Comparison of ENCODE assay signal across 8 cellular contexts in the genomic region with DNA sequence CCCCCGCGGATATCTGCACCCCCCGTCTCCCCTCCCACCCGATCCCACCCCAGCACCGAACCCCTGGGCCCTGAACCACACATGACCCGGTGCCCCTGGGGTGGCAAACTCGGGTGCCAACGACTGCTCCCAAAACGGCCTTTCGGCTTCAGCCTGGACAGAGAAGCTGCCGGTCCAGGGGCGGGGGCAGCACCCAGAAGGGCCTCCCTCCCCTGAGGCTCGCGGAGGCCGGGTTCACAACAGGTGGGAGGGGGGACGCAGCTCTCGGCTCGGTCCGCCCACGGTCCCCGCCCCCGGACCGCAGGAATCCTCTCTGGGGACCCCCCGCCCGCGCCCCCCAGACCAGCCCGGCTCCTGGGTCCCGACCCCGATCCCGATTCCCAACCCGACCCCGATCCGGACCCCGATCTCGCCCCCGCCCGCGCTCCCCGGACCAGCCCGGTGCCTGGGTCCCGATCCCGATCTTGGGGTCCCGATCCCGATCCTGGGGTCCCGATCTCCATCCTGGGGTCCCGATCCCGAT. TPM values are rescaled to one million over a fixed set of nuclear protein-coding genes. Genes with fewer than 3 reads are reported as not detected.
A peak's percentile ranks its signal among the peaks of the same experiment; 100 is the strongest.
DNase-seq lines count a peak whose midpoint lies in the region; ATAC-seq, FAIRE-seq and TF ChIP-seq lines count a peak whose summit lies in the region.

No MANE protein-coding gene starts in this region.

- intact Hi-C loops in activated T-helper 1 cell treated with anti-CD3 and anti-CD28 coated beads, Interleukin-12 subunit alpha, Interleukin-12 subunit beta, Interleukin-2, Interleukin-4 antibody, amounts not matched to agents 30 ng/mL and 10 ng/mL and 1 ng/mL, durations not matched to agents 14 hours and 24 hours and 36 hours (cut with micrococcal nuclease), result no loop called here
- intact Hi-C loops in left ventricle myocardium superior (cut with micrococcal nuclease), result no loop called here

- peak overlapping the region; percentile 72 for H3K4me3 ChIP-seq in HEK293 (ENCODE audit: low read depth, low read length)
- H3K4me3 ChIP-seq in small intestine (ENCODE audit: low read depth in 1 of 2, low read length in 2 of 2), result peak overlapping the region; percentile 79 to 90

- DNase-seq in activated T-helper 1 cell treated with anti-CD3 and anti-CD28 coated beads, Interleukin-12 subunit alpha, Interleukin-12 subunit beta, Interleukin-2, Interleukin-4 antibody, amounts not matched to agents 30 ng/mL and 10 ng/mL and 1 ng/mL, durations not matched to agents 14 hours and 24 hours and 36 hours (ENCODE audit: low spot score), result no peak
- DNase-seq in left ventricle myocardium superior, result peak; percentile 44
- DNase-seq in small intestine, result no peak
- no peak for DNase-seq in NCI-H2227 (lab: John Stamatoyannopoulos, UW; ENCODE audit: unreplicated experiment)

- CTCF ChIA-PET in HEK293 (lab: Yijun Ruan, JAX), result interaction anchor here (1.2 to 1.9 kb wide), 2 partner anchors 8 to 57 kb away, joined by 7 to 8 read pairs; no protein-coding TSS in a partner anchor

- no peak overlapping the region for H3K27ac ChIP-seq in HEK293 (ENCODE audit: extremely low read depth, low read depth, low read length)
- no peak overlapping the region for H3K27ac ChIP-seq in small intestine (ENCODE audit: low read depth in 1 of 2, low read length in 1 of 2)

- peaks cover 16% of the 10 kb centered on the region for H3K27me3 Mint-ChIP-seq in activated T-helper 1 cell treated with anti-CD3 and anti-CD28 coated beads, Interleukin-12 subunit alpha, Interleukin-12 subunit beta, Interleukin-2, Interleukin-4 antibody, amounts not matched to agents 30 ng/mL and 10 ng/mL and 1 ng/mL, durations not matched to agents 14 hours and 24 hours and 36 hours (ENCODE audit: insufficient read depth)

- H3K27ac Mint-ChIP-seq in activated T-helper 1 cell treated with anti-CD3 and anti-CD28 coated beads, Interleukin-12 subunit alpha, Interleukin-12 subunit beta, Interleukin-2, Interleukin-4 antibody, amounts not matched to agents 30 ng/mL and 10 ng/mL and 1 ng/mL, durations not matched to agents 14 hours and 24 hours and 36 hours, result no peak overlapping the region

- POLR2A ChIA-PET in HEK293 (lab: Yijun Ruan, JAX), result interaction anchor here (1.7 kb wide), 1 partner anchor 64 kb away, joined by 5 read pairs; no protein-coding TSS in a partner anchor

- no peaks in the 10 kb centered on the region for H3K27me3 ChIP-seq in small intestine (ENCODE audit: control insufficient read depth in 2 of 2, insufficient read depth in 2 of 2, low read length in 2 of 2)

- no peaks in the 10 kb centered on the region for H3K9me3 ChIP-seq in HEK293 (ENCODE audit: control insufficient read depth, insufficient read depth, low read depth, low read length)
- H3K9me3 ChIP-seq in small intestine (ENCODE audit: control insufficient read depth, low read depth), result no peaks in the 10 kb centered on the region

- FAIRE-seq in small intestine (lab: Jason Lieb, UNC), result no peak

- H3K36me3 Mint-ChIP-seq in activated T-helper 1 cell treated with anti-CD3 and anti-CD28 coated beads, Interleukin-12 subunit alpha, Interleukin-12 subunit beta, Interleukin-2, Interleukin-4 antibody, amounts not matched to agents 30 ng/mL and 10 ng/mL and 1 ng/mL, durations not matched to agents 14 hours and 24 hours and 36 hours (ENCODE audit: low read depth), result no peaks in the 10 kb centered on the region

- H3K4me1 Mint-ChIP-seq in activated T-helper 1 cell treated with anti-CD3 and anti-CD28 coated beads, Interleukin-12 subunit alpha, Interleukin-12 subunit beta, Interleukin-2, Interleukin-4 antibody, amounts not matched to agents 30 ng/mL and 10 ng/mL and 1 ng/mL, durations not matched to agents 14 hours and 24 hours and 36 hours (ENCODE audit: low read depth), result no peaks in the 10 kb centered on the region

- H3K36me3 ChIP-seq in HEK293 (ENCODE audit: control insufficient read depth in 2 of 2, insufficient read depth in 1 of 2, low read length in 2 of 2) (peaks cover 0 to 7% of the 10 kb centered on the region in 2 experiments; a peak in 1 of 3 replicates), small intestine (ENCODE audit: control insufficient read depth in 2 of 2, insufficient read depth in 2 of 2, low read length in 2 of 2) (no peaks in the 10 kb centered on the region)

- peak overlapping the region; percentile 69 for H3K4me3 Mint-ChIP-seq in activated T-helper 1 cell treated with anti-CD3 and anti-CD28 coated beads, Interleukin-12 subunit alpha, Interleukin-12 subunit beta, Interleukin-2, Interleukin-4 antibody, amounts not matched to agents 30 ng/mL and 10 ng/mL and 1 ng/mL, durations not matched to agents 14 hours and 24 hours and 36 hours

- 0 to 1% (median 0%) methylated on average over 32 to 47 of the region's 47 CpGs for WGBS in small intestine, 3 donors

- H3K4me1 ChIP-seq in HEK293 (ENCODE audit: control insufficient read depth, insufficient read depth, low read length), result peaks cover 16% of the 10 kb centered on the region
- peaks cover 0 to 3% of the 10 kb centered on the region in 2 donors for H3K4me1 ChIP-seq in small intestine (ENCODE audit: control insufficient read depth in 2 of 2, insufficient read depth in 1 of 2, low read depth in 1 of 2, low read length in 1 of 2)

- TF ChIP-seq CTCF in HEK293 (tag by site-specific recombination; IDR thresholded peaks at IDR 0.05), result no peak

- peak; percentile 9 for ATAC-seq in left ventricle myocardium superior
- no peak for ATAC-seq in GM18907 (IDR thresholded peaks at IDR 0.05; ENCODE audit: unreplicated experiment)
- ATAC-seq in HG03460 (IDR thresholded peaks at IDR 0.05; ENCODE audit: unreplicated experiment), result no peak
- ATAC-seq in HG03439 (IDR thresholded peaks at IDR 0.05; ENCODE audit: unreplicated experiment), result no peak

- H3K9me3 Mint-ChIP-seq in activated T-helper 1 cell treated with anti-CD3 and anti-CD28 coated beads, Interleukin-12 subunit alpha, Interleukin-12 subunit beta, Interleukin-2, Interleukin-4 antibody, amounts not matched to agents 30 ng/mL and 10 ng/mL and 1 ng/mL, durations not matched to agents 14 hours and 24 hours and 36 hours, result no peaks in the 10 kb centered on the region

TF ChIP-seq in HEK293, 187 proteins besides CTCF, POLR2A, EP300 and RAD21 (continues in another document):
- TF ChIP-seq, protein P1, sequence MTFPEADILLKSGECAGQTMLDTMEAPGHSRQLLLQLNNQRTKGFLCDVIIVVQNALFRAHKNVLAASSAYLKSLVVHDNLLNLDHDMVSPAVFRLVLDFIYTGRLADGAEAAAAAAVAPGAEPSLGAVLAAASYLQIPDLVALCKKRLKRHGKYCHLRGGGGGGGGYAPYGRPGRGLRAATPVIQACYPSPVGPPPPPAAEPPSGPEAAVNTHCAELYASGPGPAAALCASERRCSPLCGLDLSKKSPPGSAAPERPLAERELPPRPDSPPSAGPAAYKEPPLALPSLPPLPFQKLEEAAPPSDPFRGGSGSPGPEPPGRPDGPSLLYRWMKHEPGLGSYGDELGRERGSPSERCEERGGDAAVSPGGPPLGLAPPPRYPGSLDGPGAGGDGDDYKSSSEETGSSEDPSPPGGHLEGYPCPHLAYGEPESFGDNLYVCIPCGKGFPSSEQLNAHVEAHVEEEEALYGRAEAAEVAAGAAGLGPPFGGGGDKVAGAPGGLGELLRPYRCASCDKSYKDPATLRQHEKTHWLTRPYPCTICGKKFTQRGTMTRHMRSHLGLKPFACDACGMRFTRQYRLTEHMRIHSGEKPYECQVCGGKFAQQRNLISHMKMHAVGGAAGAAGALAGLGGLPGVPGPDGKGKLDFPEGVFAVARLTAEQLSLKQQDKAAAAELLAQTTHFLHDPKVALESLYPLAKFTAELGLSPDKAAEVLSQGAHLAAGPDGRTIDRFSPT (tag by site-specific recombination; IDR thresholded peaks at IDR 0.05), result peak; percentile 85
- TF ChIP-seq, protein P2, sequence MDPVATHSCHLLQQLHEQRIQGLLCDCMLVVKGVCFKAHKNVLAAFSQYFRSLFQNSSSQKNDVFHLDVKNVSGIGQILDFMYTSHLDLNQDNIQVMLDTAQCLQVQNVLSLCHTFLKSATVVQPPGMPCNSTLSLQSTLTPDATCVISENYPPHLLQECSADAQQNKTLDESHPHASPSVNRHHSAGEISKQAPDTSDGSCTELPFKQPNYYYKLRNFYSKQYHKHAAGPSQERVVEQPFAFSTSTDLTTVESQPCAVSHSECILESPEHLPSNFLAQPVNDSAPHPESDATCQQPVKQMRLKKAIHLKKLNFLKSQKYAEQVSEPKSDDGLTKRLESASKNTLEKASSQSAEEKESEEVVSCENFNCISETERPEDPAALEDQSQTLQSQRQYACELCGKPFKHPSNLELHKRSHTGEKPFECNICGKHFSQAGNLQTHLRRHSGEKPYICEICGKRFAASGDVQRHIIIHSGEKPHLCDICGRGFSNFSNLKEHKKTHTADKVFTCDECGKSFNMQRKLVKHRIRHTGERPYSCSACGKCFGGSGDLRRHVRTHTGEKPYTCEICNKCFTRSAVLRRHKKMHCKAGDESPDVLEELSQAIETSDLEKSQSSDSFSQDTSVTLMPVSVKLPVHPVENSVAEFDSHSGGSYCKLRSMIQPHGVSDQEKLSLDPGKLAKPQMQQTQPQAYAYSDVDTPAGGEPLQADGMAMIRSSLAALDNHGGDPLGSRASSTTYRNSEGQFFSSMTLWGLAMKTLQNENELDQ (tag by site-specific recombination; IDR thresholded peaks at IDR 0.05; ENCODE audit: low read depth), result no peak
- TF ChIP-seq SP3 (tag by site-specific recombination; IDR thresholded peaks at IDR 0.05) (0 out of 2 replicates have a peak, but pooled peaks have one; percentile 44), GLIS2 (tag by site-specific recombination; IDR thresholded peaks at IDR 0.05) (peak; percentile 77), EGR2 (tag by site-specific recombination; IDR thresholded peaks at IDR 0.05; ENCODE audit: low read depth) (peak; percentile 22; the same call in 1 of the 2 replicates), ZNF670 (tag by site-specific recombination; IDR thresholded peaks at IDR 0.05; ENCODE audit: low read depth) (no peak), ZNF423 (tag by site-specific recombination; IDR thresholded peaks at IDR 0.05) (peak; percentile 50)
- TF ChIP-seq, protein P3, sequence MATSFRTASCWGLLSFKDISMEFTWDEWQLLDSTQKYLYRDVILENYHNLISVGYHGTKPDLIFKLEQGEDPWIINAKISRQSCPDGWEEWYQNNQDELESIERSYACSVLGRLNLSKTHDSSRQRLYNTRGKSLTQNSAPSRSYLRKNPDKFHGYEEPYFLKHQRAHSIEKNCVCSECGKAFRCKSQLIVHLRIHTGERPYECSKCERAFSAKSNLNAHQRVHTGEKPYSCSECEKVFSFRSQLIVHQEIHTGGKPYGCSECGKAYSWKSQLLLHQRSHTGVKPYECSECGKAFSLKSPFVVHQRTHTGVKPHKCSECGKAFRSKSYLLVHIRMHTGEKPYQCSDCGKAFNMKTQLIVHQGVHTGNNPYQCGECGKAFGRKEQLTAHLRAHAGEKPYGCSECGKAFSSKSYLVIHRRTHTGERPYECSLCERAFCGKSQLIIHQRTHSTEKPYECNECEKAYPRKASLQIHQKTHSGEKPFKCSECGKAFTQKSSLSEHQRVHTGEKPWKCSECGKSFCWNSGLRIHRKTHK (tag by site-specific recombination; IDR thresholded peaks at IDR 0.05), result no peak

RNA-seq across cellular contexts. Expression of a gene that starts 0.6 kb away (rescaled TPM):
- total RNA-seq in activated T-helper 1 cell treated with anti-CD3 and anti-CD28 coated beads, Interleukin-12 subunit alpha, Interleukin-12 subunit beta, Interleukin-2, Interleukin-4 antibody, amounts not matched to agents 30 ng/mL and 10 ng/mL and 1 ng/mL, durations not matched to agents 14 hours and 24 hours and 36 hours, result 58.4 and 66.7 TPM in 2 replicates
- total RNA-seq in left ventricle myocardium superior, result 167 TPM
- 10 to 100 TPM; 69.8 to 89.2 (median 77.8) TPM for polyA plus RNA-seq in small intestine
